Comparison of ENCODE assay signal across 7 cellular contexts in genomic region chr10:24617771-24618396, GRCh38.
DNase-seq lines count a peak whose midpoint lies in the region; ATAC-seq and TF ChIP-seq lines count a peak whose summit lies in the region.

No MANE protein-coding gene starts in this region.

- no peak overlapping the region for H3K4me3 ChIP-seq in GM12865 (ENCODE audit: low read depth, low read length)
- H3K4me3 ChIP-seq in SU-DHL-6 (ENCODE audit: insufficient read depth, low read length, poor library complexity, severe bottlenecking): no peak overlapping the region
- no peak overlapping the region for H3K4me3 ChIP-seq in ascending aorta

- H3K36me3 ChIP-seq in SU-DHL-6 (ENCODE audit: low read length): no peaks in the 10 kb centered on the region
- peaks cover 0 to 6% of the 10 kb centered on the region in 2 donors for H3K36me3 ChIP-seq in ascending aorta

- H3K4me1 ChIP-seq in ascending aorta: no peaks in the 10 kb centered on the region

- H3K27ac ChIP-seq in SU-DHL-6 (ENCODE audit: low read depth, low read length): no peak overlapping the region
- H3K27ac ChIP-seq in ascending aorta: no peak overlapping the region

- H3K4me2 ChIP-seq in SU-DHL-6 (ENCODE audit: low read depth, low read length, poor library complexity, severe bottlenecking): no peak overlapping the region

- no peaks in the 10 kb centered on the region for H3K27me3 ChIP-seq in SU-DHL-6 (ENCODE audit: low read length)
- no peaks in the 10 kb centered on the region for H3K27me3 ChIP-seq in ascending aorta

- no peaks in the 10 kb centered on the region for H3K9me3 ChIP-seq in SU-DHL-6 (ENCODE audit: insufficient read depth, low read length)
- no peaks in the 10 kb centered on the region for H3K9me3 ChIP-seq in ascending aorta

- peak; percentile 70 for ATAC-seq in HG03442 (IDR thresholded peaks at IDR 0.05; ENCODE audit: unreplicated experiment)

- no peaks in the 10 kb centered on the region for H4K20me1 ChIP-seq in SU-DHL-6 (ENCODE audit: low read depth, low read length)

- no peak overlapping the region for H2AFZ ChIP-seq in SU-DHL-6 (ENCODE audit: low read depth, low read length, severe bottlenecking)

- intact Hi-C loops in ascending aorta (cut with DNase I): no loop called here

- DNase-seq in GM12865 (ENCODE audit: low read depth) (peak; percentile 65), ascending aorta (ENCODE audit: low spot score in 2 of 2) (peak in 1 of 2 donors; percentile 67), iPS DF 4.7 (ENCODE audit: extremely low read depth, low spot score) (peak; percentile 76), DMS79 (lab: John Stamatoyannopoulos, UW) (no peak)
- peak; percentile 35 for DNase-seq in stimulated activated CD4-positive, alpha-beta T cell treated with anti-CD3 and anti-CD28 coated beads, Interleukin-1b, Interleukin-23, amount 100 ng/mL, for 48 hours

- no peaks in the 10 kb centered on the region for H3F3A ChIP-seq in SU-DHL-6 (ENCODE audit: insufficient read depth)

- H3K79me2 ChIP-seq in SU-DHL-6 (ENCODE audit: insufficient read depth, low read length): no peaks in the 10 kb centered on the region

- no peak overlapping the region for H3K9ac ChIP-seq in SU-DHL-6 (ENCODE audit: low read length)

- TF ChIP-seq CTCF in GM12865 (IDR thresholded peaks at IDR 0.05; ENCODE audit: insufficient read depth, low read depth, low read length, missing control alignments) (peak; percentile 76), SU-DHL-6 (IDR thresholded peaks at IDR 0.05; ENCODE audit: insufficient read depth, low read length, poor library complexity, severe bottlenecking) (peak; percentile 35), ascending aorta (IDR thresholded peaks at IDR 0.05) (peak; percentile 49 to 70 (median 55))

- H3K9me2 ChIP-seq in SU-DHL-6 (replicated peaks; ENCODE audit: insufficient read depth, low read length): no peaks in the 10 kb centered on the region
